1 cellular context compared by ENCODE assay signal in the genomic region with DNA sequence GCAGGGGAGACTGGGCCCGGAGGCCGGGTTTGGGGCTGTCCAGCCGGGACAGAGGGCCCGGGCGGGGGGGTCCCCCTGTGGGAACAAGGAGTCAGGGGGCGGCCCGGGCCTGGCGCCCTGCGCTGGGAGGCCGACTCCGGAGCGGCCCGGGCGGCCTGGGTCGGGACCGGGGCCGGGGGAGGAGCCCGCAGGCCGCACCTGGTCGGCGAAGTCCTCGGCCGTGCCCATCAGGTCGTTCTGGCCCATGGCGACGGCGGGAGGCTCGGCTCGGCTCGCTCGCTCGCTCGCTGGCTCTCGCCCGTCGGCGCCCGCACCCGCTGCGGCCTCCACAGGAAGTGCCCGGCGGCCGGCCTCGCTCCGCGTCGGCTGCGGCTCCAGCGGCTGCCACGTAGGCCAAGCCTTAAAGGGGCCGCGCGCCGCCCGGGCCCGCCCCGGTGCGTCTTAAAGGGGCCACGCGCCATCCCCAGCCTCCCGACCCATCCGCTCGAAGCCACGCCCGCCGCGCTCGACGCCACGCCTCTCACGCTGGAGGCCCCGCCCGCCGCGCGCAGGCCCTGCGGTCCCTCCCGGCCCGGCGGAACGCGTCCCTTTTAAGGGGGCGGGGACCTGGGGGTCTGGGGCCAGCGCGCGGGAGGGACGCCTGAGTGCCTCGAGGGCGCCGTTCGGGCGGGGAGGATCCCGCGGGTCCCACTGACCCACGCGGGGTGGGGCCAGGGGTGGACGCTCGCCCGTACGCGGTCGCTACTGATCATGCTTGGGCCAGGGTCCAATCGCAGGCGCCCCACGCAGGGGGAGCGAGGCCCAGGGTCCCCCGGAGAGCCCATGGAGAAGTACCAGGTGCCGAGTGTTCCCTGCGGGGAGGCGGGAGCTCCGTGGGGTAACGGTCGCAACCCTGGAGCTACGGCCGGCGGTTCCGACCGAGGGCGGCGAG.
A peak's percentile ranks its signal among the peaks of the same experiment; 100 is the strongest.
TF ChIP-seq lines count a peak whose summit lies in the region.

A gene (plus strand): TSS at position 643 of the 931 bp plus-strand sequence. CDS start 108 bp downstream, at position 751.
A gene (minus strand): TSS at position 337 of the 931 bp plus-strand sequence. CDS start 91 bp downstream, at position 246.

TF ChIP-seq in K562, 482 proteins besides CTCF, POLR2A, EP300 and RAD21 (continued from another document and continues in another):
- TF ChIP-seq SIX5 (IDR thresholded peaks at IDR 0.05; ENCODE audit: borderline replicate concordance in 1 of 2, insufficient read depth in 1 of 2, low read depth in 1 of 2, low read length in 2 of 2), result no peak
- TF ChIP-seq, protein P1, sequence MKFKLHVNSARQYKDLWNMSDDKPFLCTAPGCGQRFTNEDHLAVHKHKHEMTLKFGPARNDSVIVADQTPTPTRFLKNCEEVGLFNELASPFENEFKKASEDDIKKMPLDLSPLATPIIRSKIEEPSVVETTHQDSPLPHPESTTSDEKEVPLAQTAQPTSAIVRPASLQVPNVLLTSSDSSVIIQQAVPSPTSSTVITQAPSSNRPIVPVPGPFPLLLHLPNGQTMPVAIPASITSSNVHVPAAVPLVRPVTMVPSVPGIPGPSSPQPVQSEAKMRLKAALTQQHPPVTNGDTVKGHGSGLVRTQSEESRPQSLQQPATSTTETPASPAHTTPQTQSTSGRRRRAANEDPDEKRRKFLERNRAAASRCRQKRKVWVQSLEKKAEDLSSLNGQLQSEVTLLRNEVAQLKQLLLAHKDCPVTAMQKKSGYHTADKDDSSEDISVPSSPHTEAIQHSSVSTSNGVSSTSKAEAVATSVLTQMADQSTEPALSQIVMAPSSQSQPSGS (CRISPR knock-in tag; IDR thresholded peaks at IDR 0.05), result no peak
- TF ChIP-seq TSC22D4 (tag; IDR thresholded peaks at IDR 0.05), result no peak
- peak; percentile 86 for TF ChIP-seq TBP (optimal IDR thresholded peaks at IDR 0.05; ENCODE audit: low read depth, low read length)
- no peak for TF ChIP-seq ZNF57 (CRISPR knock-in tag; IDR thresholded peaks at IDR 0.05)
- TF ChIP-seq BRD9 (IDR thresholded peaks at IDR 0.05; ENCODE audit: low read depth, partially characterized antibody), result no peak
- TF ChIP-seq, protein P2, sequence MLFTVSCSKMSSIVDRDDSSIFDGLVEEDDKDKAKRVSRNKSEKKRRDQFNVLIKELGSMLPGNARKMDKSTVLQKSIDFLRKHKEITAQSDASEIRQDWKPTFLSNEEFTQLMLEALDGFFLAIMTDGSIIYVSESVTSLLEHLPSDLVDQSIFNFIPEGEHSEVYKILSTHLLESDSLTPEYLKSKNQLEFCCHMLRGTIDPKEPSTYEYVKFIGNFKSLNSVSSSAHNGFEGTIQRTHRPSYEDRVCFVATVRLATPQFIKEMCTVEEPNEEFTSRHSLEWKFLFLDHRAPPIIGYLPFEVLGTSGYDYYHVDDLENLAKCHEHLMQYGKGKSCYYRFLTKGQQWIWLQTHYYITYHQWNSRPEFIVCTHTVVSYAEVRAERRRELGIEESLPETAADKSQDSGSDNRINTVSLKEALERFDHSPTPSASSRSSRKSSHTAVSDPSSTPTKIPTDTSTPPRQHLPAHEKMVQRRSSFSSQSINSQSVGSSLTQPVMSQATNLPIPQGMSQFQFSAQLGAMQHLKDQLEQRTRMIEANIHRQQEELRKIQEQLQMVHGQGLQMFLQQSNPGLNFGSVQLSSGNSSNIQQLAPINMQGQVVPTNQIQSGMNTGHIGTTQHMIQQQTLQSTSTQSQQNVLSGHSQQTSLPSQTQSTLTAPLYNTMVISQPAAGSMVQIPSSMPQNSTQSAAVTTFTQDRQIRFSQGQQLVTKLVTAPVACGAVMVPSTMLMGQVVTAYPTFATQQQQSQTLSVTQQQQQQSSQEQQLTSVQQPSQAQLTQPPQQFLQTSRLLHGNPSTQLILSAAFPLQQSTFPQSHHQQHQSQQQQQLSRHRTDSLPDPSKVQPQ (CRISPR knock-in tag; IDR thresholded peaks at IDR 0.05; ENCODE audit: borderline replicate concordance), result no peak
- peak; percentile 98 for TF ChIP-seq ZFX (CRISPR knock-in tag; IDR thresholded peaks at IDR 0.05)
- TF ChIP-seq TEAD4 (IDR thresholded peaks at IDR 0.05; ENCODE audit: low read length), result no peak
- TF ChIP-seq TEAD4 (CRISPR knock-in tag; IDR thresholded peaks at IDR 0.05; ENCODE audit: borderline replicate concordance), result peak; percentile 89
- TF ChIP-seq NELFE (IDR thresholded peaks at IDR 0.05; ENCODE audit: insufficient read depth, insufficient read length), result no peak
- TF ChIP-seq CCNT2 (IDR thresholded peaks at IDR 0.05; ENCODE audit: borderline replicate concordance, extremely low read depth, insufficient read length, low read depth, low read length), result peak; percentile 84
- TF ChIP-seq DMBX1 (CRISPR knock-in tag; IDR thresholded peaks at IDR 0.05; ENCODE audit: borderline replicate concordance), result no peak
- TF ChIP-seq ZNF830 (CRISPR knock-in tag; IDR thresholded peaks at IDR 0.05), result no peak
- 0 out of 2 replicates have a peak, but pooled peaks have one; percentile 26 for TF ChIP-seq PML (IDR thresholded peaks at IDR 0.05; ENCODE audit: low read length)
- TF ChIP-seq, protein P3, sequence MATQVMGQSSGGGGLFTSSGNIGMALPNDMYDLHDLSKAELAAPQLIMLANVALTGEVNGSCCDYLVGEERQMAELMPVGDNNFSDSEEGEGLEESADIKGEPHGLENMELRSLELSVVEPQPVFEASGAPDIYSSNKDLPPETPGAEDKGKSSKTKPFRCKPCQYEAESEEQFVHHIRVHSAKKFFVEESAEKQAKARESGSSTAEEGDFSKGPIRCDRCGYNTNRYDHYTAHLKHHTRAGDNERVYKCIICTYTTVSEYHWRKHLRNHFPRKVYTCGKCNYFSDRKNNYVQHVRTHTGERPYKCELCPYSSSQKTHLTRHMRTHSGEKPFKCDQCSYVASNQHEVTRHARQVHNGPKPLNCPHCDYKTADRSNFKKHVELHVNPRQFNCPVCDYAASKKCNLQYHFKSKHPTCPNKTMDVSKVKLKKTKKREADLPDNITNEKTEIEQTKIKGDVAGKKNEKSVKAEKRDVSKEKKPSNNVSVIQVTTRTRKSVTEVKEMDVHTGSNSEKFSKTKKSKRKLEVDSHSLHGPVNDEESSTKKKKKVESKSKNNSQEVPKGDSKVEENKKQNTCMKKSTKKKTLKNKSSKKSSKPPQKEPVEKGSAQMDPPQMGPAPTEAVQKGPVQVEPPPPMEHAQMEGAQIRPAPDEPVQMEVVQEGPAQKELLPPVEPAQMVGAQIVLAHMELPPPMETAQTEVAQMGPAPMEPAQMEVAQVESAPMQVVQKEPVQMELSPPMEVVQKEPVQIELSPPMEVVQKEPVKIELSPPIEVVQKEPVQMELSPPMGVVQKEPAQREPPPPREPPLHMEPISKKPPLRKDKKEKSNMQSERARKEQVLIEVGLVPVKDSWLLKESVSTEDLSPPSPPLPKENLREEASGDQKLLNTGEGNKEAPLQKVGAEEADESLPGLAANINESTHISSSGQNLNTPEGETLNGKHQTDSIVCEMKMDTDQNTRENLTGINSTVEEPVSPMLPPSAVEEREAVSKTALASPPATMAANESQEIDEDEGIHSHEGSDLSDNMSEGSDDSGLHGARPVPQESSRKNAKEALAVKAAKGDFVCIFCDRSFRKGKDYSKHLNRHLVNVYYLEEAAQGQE (CRISPR knock-in tag; IDR thresholded peaks at IDR 0.05; ENCODE audit: low read depth), result no peak
- peak; percentile 59 to 82; a peak in 3 of 4 replicates for TF ChIP-seq NONO (IDR thresholded peaks at IDR 0.05; ENCODE audit: low read depth in 2 of 2, low read length in 1 of 2)
- no peak for TF ChIP-seq TAF7 (tag; IDR thresholded peaks at IDR 0.05)
- no peak for TF ChIP-seq SMARCA4 (IDR thresholded peaks at IDR 0.05)
- peak; percentile 97 for TF ChIP-seq RBFOX2 (IDR thresholded peaks at IDR 0.05; ENCODE audit: low read depth, low read length)
- TF ChIP-seq, protein P4, sequence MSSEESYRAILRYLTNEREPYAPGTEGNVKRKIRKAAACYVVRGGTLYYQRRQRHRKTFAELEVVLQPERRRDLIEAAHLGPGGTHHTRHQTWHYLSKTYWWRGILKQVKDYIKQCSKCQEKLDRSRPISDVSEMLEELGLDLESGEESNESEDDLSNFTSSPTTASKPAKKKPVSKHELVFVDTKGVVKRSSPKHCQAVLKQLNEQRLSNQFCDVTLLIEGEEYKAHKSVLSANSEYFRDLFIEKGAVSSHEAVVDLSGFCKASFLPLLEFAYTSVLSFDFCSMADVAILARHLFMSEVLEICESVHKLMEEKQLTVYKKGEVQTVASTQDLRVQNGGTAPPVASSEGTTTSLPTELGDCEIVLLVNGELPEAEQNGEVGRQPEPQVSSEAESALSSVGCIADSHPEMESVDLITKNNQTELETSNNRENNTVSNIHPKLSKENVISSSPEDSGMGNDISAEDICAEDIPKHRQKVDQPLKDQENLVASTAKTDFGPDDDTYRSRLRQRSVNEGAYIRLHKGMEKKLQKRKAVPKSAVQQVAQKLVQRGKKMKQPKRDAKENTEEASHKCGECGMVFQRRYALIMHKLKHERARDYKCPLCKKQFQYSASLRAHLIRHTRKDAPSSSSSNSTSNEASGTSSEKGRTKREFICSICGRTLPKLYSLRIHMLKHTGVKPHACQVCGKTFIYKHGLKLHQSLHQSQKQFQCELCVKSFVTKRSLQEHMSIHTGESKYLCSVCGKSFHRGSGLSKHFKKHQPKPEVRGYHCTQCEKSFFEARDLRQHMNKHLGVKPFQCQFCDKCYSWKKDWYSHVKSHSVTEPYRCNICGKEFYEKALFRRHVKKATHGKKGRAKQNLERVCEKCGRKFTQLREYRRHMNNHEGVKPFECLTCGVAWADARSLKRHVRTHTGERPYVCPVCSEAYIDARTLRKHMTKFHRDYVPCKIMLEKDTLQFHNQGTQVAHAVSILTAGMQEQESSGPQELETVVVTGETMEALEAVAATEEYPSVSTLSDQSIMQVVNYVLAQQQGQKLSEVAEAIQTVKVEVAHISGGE (CRISPR knock-in tag; IDR thresholded peaks at IDR 0.05), result peak in 1 of 3 experiments; percentile 54; a peak in 3 of 6 replicates
- TF ChIP-seq, protein P5, sequence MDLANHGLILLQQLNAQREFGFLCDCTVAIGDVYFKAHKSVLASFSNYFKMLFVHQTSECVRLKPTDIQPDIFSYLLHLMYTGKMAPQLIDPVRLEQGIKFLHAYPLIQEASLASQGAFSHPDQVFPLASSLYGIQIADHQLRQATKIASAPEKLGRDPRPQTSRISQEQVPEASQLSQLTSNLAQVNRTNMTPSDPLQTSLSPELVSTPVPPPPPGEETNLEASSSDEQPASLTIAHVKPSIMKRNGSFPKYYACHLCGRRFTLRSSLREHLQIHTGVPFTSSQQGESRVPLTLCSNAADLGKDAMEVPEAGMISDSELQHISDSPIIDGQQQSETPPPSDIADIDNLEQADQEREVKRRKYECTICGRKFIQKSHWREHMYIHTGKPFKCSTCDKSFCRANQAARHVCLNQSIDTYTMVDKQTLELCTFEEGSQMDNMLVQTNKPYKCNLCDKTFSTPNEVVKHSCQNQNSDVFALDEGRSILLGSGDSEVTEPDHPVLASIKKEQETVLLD (IDR thresholded peaks at IDR 0.05), result peak; percentile 68; the same call in 1 of the 2 replicates
- no peak for TF ChIP-seq KAT7 (CRISPR knock-in tag; IDR thresholded peaks at IDR 0.05; ENCODE audit: borderline replicate concordance)
- TF ChIP-seq RBM25 (IDR thresholded peaks at IDR 0.05; ENCODE audit: low read depth, low read length, severe bottlenecking), result peak; percentile 85
- no peak for TF ChIP-seq ZNF23 (CRISPR knock-in tag; IDR thresholded peaks at IDR 0.05)
- TF ChIP-seq U2AF1 (optimal IDR thresholded peaks at IDR 0.05; ENCODE audit: low read depth, low read length), result peak; percentile 59
- no peak for TF ChIP-seq MCM5 (IDR thresholded peaks at IDR 0.05; ENCODE audit: low read depth)
- peak; percentile 81; the same call in 1 of the 2 replicates for TF ChIP-seq KLF13 (tag; IDR thresholded peaks at IDR 0.05; ENCODE audit: borderline replicate concordance, low read depth)
- TF ChIP-seq, protein P6, sequence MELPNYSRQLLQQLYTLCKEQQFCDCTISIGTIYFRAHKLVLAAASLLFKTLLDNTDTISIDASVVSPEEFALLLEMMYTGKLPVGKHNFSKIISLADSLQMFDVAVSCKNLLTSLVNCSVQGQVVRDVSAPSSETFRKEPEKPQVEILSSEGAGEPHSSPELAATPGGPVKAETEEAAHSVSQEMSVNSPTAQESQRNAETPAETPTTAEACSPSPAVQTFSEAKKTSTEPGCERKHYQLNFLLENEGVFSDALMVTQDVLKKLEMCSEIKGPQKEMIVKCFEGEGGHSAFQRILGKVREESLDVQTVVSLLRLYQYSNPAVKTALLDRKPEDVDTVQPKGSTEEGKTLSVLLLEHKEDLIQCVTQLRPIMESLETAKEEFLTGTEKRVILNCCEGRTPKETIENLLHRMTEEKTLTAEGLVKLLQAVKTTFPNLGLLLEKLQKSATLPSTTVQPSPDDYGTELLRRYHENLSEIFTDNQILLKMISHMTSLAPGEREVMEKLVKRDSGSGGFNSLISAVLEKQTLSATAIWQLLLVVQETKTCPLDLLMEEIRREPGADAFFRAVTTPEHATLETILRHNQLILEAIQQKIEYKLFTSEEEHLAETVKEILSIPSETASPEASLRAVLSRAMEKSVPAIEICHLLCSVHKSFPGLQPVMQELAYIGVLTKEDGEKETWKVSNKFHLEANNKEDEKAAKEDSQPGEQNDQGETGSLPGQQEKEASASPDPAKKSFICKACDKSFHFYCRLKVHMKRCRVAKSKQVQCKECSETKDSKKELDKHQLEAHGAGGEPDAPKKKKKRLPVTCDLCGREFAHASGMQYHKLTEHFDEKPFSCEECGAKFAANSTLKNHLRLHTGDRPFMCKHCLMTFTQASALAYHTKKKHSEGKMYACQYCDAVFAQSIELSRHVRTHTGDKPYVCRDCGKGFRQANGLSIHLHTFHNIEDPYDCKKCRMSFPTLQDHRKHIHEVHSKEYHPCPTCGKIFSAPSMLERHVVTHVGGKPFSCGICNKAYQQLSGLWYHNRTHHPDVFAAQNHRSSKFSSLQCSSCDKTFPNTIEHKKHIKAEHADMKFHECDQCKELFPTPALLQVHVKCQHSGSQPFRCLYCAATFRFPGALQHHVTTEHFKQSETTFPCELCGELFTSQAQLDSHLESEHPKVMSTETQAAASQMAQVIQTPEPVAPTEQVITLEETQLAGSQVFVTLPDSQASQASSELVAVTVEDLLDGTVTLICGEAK (IDR thresholded peaks at IDR 0.05), result no peak
- TF ChIP-seq, protein P6 (CRISPR knock-in tag; IDR thresholded peaks at IDR 0.05), result 0 out of 2 replicates have a peak, but pooled peaks have one; percentile 7
